In the genomic region with DNA sequence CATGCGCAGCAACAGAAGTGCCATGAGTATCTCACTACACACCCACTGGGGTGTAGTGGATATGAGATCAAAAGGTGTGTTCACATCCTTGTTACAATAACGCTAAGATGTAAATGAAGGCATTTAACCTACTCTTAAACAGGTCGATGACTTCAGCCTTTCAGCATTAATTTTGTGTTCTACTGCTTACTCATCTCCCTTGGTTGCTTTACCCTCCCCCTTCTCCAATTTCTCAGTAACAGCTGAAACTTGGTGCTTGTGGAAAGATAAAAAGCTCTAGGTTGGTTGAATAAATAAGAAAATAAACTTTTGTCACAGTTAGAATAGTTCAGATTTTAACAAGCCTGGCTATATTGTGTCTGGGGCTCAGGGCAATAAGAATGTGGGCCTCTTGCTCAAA, we compare ENCODE assay signal across 33 cellular contexts.
A peak's percentile ranks its signal among the peaks of the same experiment; 100 is the strongest.
DNase-seq lines count a peak whose midpoint lies in the region; TF ChIP-seq lines count a peak whose summit lies in the region.
"Had no signal": no experiment of that assay in that cellular context is flagged by ENCODE, and none has a peak within 500 bp of the region (broad histone marks: within the 10 kb centered on the region; RNA-seq: fewer than 3 reads in every experiment).

No MANE protein-coding gene starts in this region.

- TF ChIP-seq CTCF in fibroblast of the aortic adventitia (IDR thresholded peaks at IDR 0.05; ENCODE audit: insufficient read depth, low read length) (no peak), H9 (conservative IDR thresholded peaks at IDR 0.05) (no peak)

- no peak overlapping the region for H4K8ac ChIP-seq in neuronal stem cell (ENCODE audit: low read depth, low read length)
- H4K8ac ChIP-seq in H9 (replicated peaks; ENCODE audit: insufficient read length, low read depth, low read length): no peak overlapping the region

- no peaks in the 10 kb centered on the region for H3K36me3 Mint-ChIP-seq in H9 (ENCODE audit: insufficient read depth in 1 of 3, low read depth in 3 of 3)

- no peak overlapping the region for H2BK20ac ChIP-seq in H9 (ENCODE audit: low read depth, low read length, poor library complexity, severe bottlenecking)

- H3K27me3 ChIP-seq in adipocyte (replicated peaks; ENCODE audit: control insufficient read depth, insufficient read depth, low read length) (no peaks in the 10 kb centered on the region), neuronal stem cell (ENCODE audit: control insufficient read depth in 3 of 3, insufficient read depth in 3 of 3, low read depth in 1 of 3, low read length in 3 of 3) (no peaks in the 10 kb centered on the region), HAP-1 (ENCODE audit: low read depth) (no peaks in the 10 kb centered on the region), H9 (ENCODE audit: insufficient read depth, low read length) (no peaks in the 10 kb centered on the region)
- H3K27me3 ChIP-seq: esophagus muscularis mucosa, gastroesophageal sphincter, hepatocyte had no signal

- no peak overlapping the region for H3K18ac ChIP-seq in neuronal stem cell (ENCODE audit: low read length)
- no peak overlapping the region for H3K18ac ChIP-seq in H9 (ENCODE audit: insufficient read length, low read depth, low read length)

- H3K4me3 ChIP-seq in adipocyte (ENCODE audit: low read length) (no peak overlapping the region), fibroblast of the aortic adventitia (ENCODE audit: low read depth, low read length) (no peak overlapping the region), skeletal muscle cell (ENCODE audit: low read depth, low read length) (no peak overlapping the region), neuronal stem cell (ENCODE audit: low read length in 2 of 2) (no peak overlapping the region), HAP-1 (no peak overlapping the region)
- H3K4me3 ChIP-seq: esophagus muscularis mucosa, gastroesophageal sphincter, hepatocyte, spleen, thoracic aorta had no signal

- H3K4me1 ChIP-seq in adipocyte (ENCODE audit: control insufficient read depth, insufficient read depth, low read length) (peaks cover 5% of the 10 kb centered on the region), neuronal stem cell (ENCODE audit: control insufficient read depth in 2 of 2, insufficient read depth in 1 of 2, low read depth in 1 of 2, low read length in 2 of 2) (no peaks in the 10 kb centered on the region), HAP-1 (no peaks in the 10 kb centered on the region), H9 (ENCODE audit: insufficient read depth, low read length) (no peaks in the 10 kb centered on the region)
- H3K4me1 ChIP-seq: esophagus muscularis mucosa, gastroesophageal sphincter, parathyroid adenoma had no signal

- H3K23ac ChIP-seq in neuronal stem cell (ENCODE audit: low read depth, low read length, poor library complexity) (no peak overlapping the region), H9 (ENCODE audit: insufficient read length, low read depth, low read length) (no peak overlapping the region)

- no peak overlapping the region for H3K4me3 Mint-ChIP-seq in H9
- H3K4me3 Mint-ChIP-seq: activated CD4-positive, alpha-beta T cell treated with anti-CD3 and anti-CD28 coated beads for 36 hours; activated CD8-positive, alpha-beta T cell treated with anti-CD3 and anti-CD28 coated beads, Interleukin-2, amount 10 ng/mL, durations not matched to agents 7 days and 5 days; activated naive CD4-positive, alpha-beta T cell treated with anti-CD3 and anti-CD28 coated beads, Interleukin-2, amount 50 U/mL, for 24 hours; dendritic cell treated with granulocyte-macrophage colony-stimulating factor and Interleukin-4, amounts not matched to agents 40 ng/mL and 50 ng/mL, for 4 days; endodermal cell; stimulated activated naive CD8-positive, alpha-beta T cell treated with anti-CD3 and anti-CD28 coated beads, Interleukin-15, amount 100 ng/mL, for 72 hours had no signal

- no peak overlapping the region for H3T11ph ChIP-seq in H9 (ENCODE audit: low read length)

- DNase-seq in HCEC 1CT (peak; percentile 34), adipocyte (ENCODE audit: low read depth) (peak; percentile 43), fibroblast of the aortic adventitia (ENCODE audit: low read depth) (peak; percentile 18), skeletal muscle cell (ENCODE audit: low read depth) (peak; percentile 26), neuronal stem cell (ENCODE audit: low spot score) (no peak), HAP-1 (ENCODE audit: low spot score in 2 of 2) (no peak), H9 (no peak)
- DNase-seq in activated naive CD4-positive, alpha-beta T cell treated with Interleukin-2 at 50 U/mL for 16 hours: no peak
- DNase-seq: activated CD4-positive, alpha-beta T cell treated with anti-CD3 and anti-CD28 coated beads for 36 hours; activated CD8-positive, alpha-beta T cell treated with anti-CD3 and anti-CD28 coated beads, Interleukin-2, amount 10 ng/mL, durations not matched to agents 7 days and 5 days; central memory CD4-positive, alpha-beta T cell; endodermal cell; GOT3; left cardiac atrium; NCI-H1436; NCI-H2081; NCI-H226; NCI-H69; right cardiac atrium; SIG-M5; stimulated activated naive CD8-positive, alpha-beta T cell treated with anti-CD3 and anti-CD28 coated beads, Interleukin-15, amount 100 ng/mL, for 72 hours; SW 1271 had no signal

- H2BK15ac ChIP-seq in neuronal stem cell (ENCODE audit: low read length) (no peak overlapping the region), H9 (ENCODE audit: low read depth, low read length) (no peak overlapping the region)

- WGBS in neuronal stem cell (ENCODE audit: extremely low coverage in 2 of 2, insufficient read length in 2 of 2, insufficient replicate concordance in 1 of 2), 2 donors: no CpG with 5 or more reads among the region's 3 CpGs
- whole genome bisulfite sequencing in H9 (ENCODE audit: extremely low coverage, insufficient read length, low lambda C conversion rate): no CpG with 5 or more reads among the region's 3 CpGs

- H3K4ac ChIP-seq in neuronal stem cell (ENCODE audit: low read length) (no peak overlapping the region), H9 (ENCODE audit: low read depth, low read length) (no peak overlapping the region)

- H2AFZ ChIP-seq in neuronal stem cell (ENCODE audit: low read length) (no peak overlapping the region), H9 (ENCODE audit: low read length) (no peak overlapping the region)
- H2AFZ ChIP-seq: hepatocyte had no signal

- no peak overlapping the region for H3K56ac ChIP-seq in H9 (ENCODE audit: insufficient read length, low read depth, low read length)

- H3K14ac ChIP-seq in neuronal stem cell (ENCODE audit: low read length): no peak overlapping the region
- no peak overlapping the region for H3K14ac ChIP-seq in H9 (ENCODE audit: insufficient read depth, low read length)

- no peaks in the 10 kb centered on the region for H3K23me2 ChIP-seq in H9 (ENCODE audit: insufficient read length, low read depth, low read length, poor library complexity, severe bottlenecking)

- H3K9ac ChIP-seq in adipocyte (ENCODE audit: low read length): no peak overlapping the region
- H3K9ac ChIP-seq in neuronal stem cell (ENCODE audit: low read depth, low read length, poor library complexity): no peak overlapping the region
- H3K9ac ChIP-seq in H9 (ENCODE audit: extremely low read depth, insufficient read length, low read length): no peak overlapping the region
- H3K9ac ChIP-seq: parathyroid adenoma had no signal

- H4K91ac ChIP-seq in neuronal stem cell (ENCODE audit: low read depth, low read length, poor library complexity) (no peak overlapping the region), H9 (ENCODE audit: insufficient read length, low read depth, low read length) (no peak overlapping the region)

- H2BK5ac ChIP-seq in neuronal stem cell (ENCODE audit: low read length) (no peak overlapping the region), H9 (ENCODE audit: insufficient read length, low read length) (no peak overlapping the region)

- H2BK120ac ChIP-seq in neuronal stem cell (ENCODE audit: low read depth, low read length) (no peak overlapping the region), H9 (ENCODE audit: low read depth, low read length, poor library complexity, severe bottlenecking) (no peak overlapping the region)

- H3K79me2 ChIP-seq in H9 (ENCODE audit: insufficient read depth, low read length): no peaks in the 10 kb centered on the region
- H3K79me2 ChIP-seq: hepatocyte, parathyroid adenoma had no signal

- in situ Hi-C loops in HAP-1 (cut with MboI; ENCODE audit: low sequenced_read_pairs): loop anchor here (5.0 to 25.0 kb wide), 2 partner anchors 340 to 500 kb away; no protein-coding TSS in a partner anchor

- no peak overlapping the region for H3K27ac Mint-ChIP-seq in H9
- H3K27ac Mint-ChIP-seq: activated CD4-positive, alpha-beta T cell treated with anti-CD3 and anti-CD28 coated beads for 36 hours; activated CD8-positive, alpha-beta T cell treated with anti-CD3 and anti-CD28 coated beads, Interleukin-2, amount 10 ng/mL, durations not matched to agents 7 days and 5 days; activated naive CD4-positive, alpha-beta T cell treated with anti-CD3 and anti-CD28 coated beads, Interleukin-2, amount 50 U/mL, for 24 hours; activated T-helper 2 cell treated with anti-CD3 and anti-CD28 coated beads, Interferon-gamma antibody, Interleukin-2, Interleukin-4, amounts not matched to agents 10 μg/mL and 5 μg/mL and 100 μg/mL, durations not matched to agents 14 hours and 24 hours and 36 hours; dendritic cell treated with granulocyte-macrophage colony-stimulating factor and Interleukin-4, amounts not matched to agents 40 ng/mL and 50 ng/mL, for 4 days; endodermal cell; stimulated activated naive CD8-positive, alpha-beta T cell treated with anti-CD3 and anti-CD28 coated beads, Interleukin-15, amount 100 ng/mL, for 72 hours had no signal

- peaks cover 2% of the 10 kb centered on the region; the same call in 1 of the 2 replicates for H3K27me3 Mint-ChIP-seq in H9 (ENCODE audit: low read depth)

- H3K9me3 ChIP-seq in adipocyte (ENCODE audit: control insufficient read depth, low read length) (no peaks in the 10 kb centered on the region), neuronal stem cell (replicated peaks in 1 of 2; ENCODE audit: control insufficient read depth in 2 of 2, insufficient read depth in 1 of 2, low read depth in 1 of 2, low read length in 2 of 2) (no peaks in the 10 kb centered on the region), HAP-1 (no peaks in the 10 kb centered on the region), H9 (ENCODE audit: control insufficient read depth, low read depth, low read length) (no peaks in the 10 kb centered on the region)
- H3K9me3 ChIP-seq: esophagus muscularis mucosa, gastroesophageal sphincter, spleen, thoracic aorta had no signal

- H3K27ac ChIP-seq in neuronal stem cell (replicated peaks; ENCODE audit: low read length) (no peak overlapping the region), H9 (ENCODE audit: insufficient read length, low read depth, low read length) (no peak overlapping the region)
- H3K27ac ChIP-seq: esophagus muscularis mucosa, gastroesophageal sphincter, hepatocyte, HL-60, parathyroid adenoma, spleen, thoracic aorta, VCaP had no signal

- H2AK5ac ChIP-seq in neuronal stem cell (ENCODE audit: low read depth, low read length) (no peak overlapping the region), H9 (ENCODE audit: insufficient read length, low read length) (no peak overlapping the region)

- H4K20me1 ChIP-seq in H9 (ENCODE audit: control insufficient read depth, insufficient read depth, insufficient read length): no peaks in the 10 kb centered on the region

- H3K79me1 ChIP-seq in neuronal stem cell (ENCODE audit: low read depth, low read length) (no peaks in the 10 kb centered on the region), H9 (ENCODE audit: insufficient read depth, low read depth, low read length, poor library complexity, severe bottlenecking) (no peaks in the 10 kb centered on the region)

- no peak overlapping the region for H4K5ac ChIP-seq in H9 (ENCODE audit: insufficient read length, low read depth, low read length)

- no peak overlapping the region for H2BK12ac ChIP-seq in neuronal stem cell (ENCODE audit: low read length)
- H2BK12ac ChIP-seq in H9 (ENCODE audit: insufficient read length, low read depth, low read length): no peak overlapping the region

- H3K4me1 Mint-ChIP-seq in H9: peaks cover 2 to 3% of the 10 kb centered on the region in 2 experiments; a peak in 2 of 4 replicates
- H3K4me1 Mint-ChIP-seq: activated CD4-positive, alpha-beta T cell treated with anti-CD3 and anti-CD28 coated beads for 36 hours had no signal

- H3K4me2 ChIP-seq in neuronal stem cell (ENCODE audit: insufficient read depth, low read length, poor library complexity, severe bottlenecking) (no peak overlapping the region), H9 (ENCODE audit: insufficient read depth, insufficient read length, low read length) (no peak overlapping the region)
- H3K4me2 ChIP-seq: hepatocyte had no signal

- H3K9me3 Mint-ChIP-seq in H9: peaks cover 2 to 4% of the 10 kb centered on the region in 2 experiments; a peak in 3 of 5 replicates
- H3K9me3 Mint-ChIP-seq: activated naive CD4-positive, alpha-beta T cell treated with anti-CD3 and anti-CD28 coated beads, Interleukin-2, amount 50 U/mL, for 24 hours; activated T-helper 2 cell treated with anti-CD3 and anti-CD28 coated beads, Interferon-gamma antibody, Interleukin-2, Interleukin-4, amounts not matched to agents 10 μg/mL and 5 μg/mL and 100 μg/mL, durations not matched to agents 14 hours and 24 hours and 36 hours; dendritic cell treated with granulocyte-macrophage colony-stimulating factor and Interleukin-4, amounts not matched to agents 40 ng/mL and 50 ng/mL, for 4 days; stimulated activated naive CD8-positive, alpha-beta T cell treated with anti-CD3 and anti-CD28 coated beads, Interleukin-15, amount 100 ng/mL, for 72 hours had no signal

- H3K36me3 ChIP-seq in adipocyte (ENCODE audit: control insufficient read depth, insufficient read depth, low read length, severe bottlenecking): no peaks in the 10 kb centered on the region
- no peaks in the 10 kb centered on the region for H3K36me3 ChIP-seq in neuronal stem cell (replicated peaks in 1 of 2; ENCODE audit: control insufficient read depth in 2 of 2, insufficient read depth in 2 of 2, low read length in 2 of 2)
- H3K36me3 ChIP-seq in HAP-1 (replicated peaks): no peaks in the 10 kb centered on the region
- H3K36me3 ChIP-seq: esophagus muscularis mucosa, gastroesophageal sphincter, spleen, thoracic aorta had no signal

Comparison
In these comparisons a context has a peak if more than half of its experiments do, and no peak if none do; other contexts are left out.
1. DNase-seq: peak in HCEC 1CT (single experiment), adipocyte (single experiment), fibroblast of the aortic adventitia (single experiment) and skeletal muscle cell (single experiment); none in activated naive CD4-positive, alpha-beta T cell treated with Interleukin-2 at 50 U/mL for 16 hours (single experiment), neuronal stem cell (single experiment), HAP-1 (0 of 2) and H9 (single experiment).